ENCODE assay signal across 8 cellular contexts in genomic region chr2:189762551-189763298, GRCh38. TPM values are rescaled to one million over a fixed set of nuclear protein-coding genes. Genes with fewer than 3 reads are reported as not detected.
DNase-seq lines count a peak whose midpoint lies in the region; ATAC-seq and TF ChIP-seq lines count a peak whose summit lies in the region.

TSS of gene OSGEPL1 (minus strand) at chr2:189762792. CDS start at chr2:189761640, 1,152 bp downstream.

- H3K27me3 ChIP-seq in CD8-positive, alpha-beta T cell (ENCODE audit: insufficient read depth, low read length) = no peaks in the 10 kb centered on the region
- H3K27me3 ChIP-seq in ectodermal cell (ENCODE audit: control insufficient read depth, insufficient read depth, low read length, poor library complexity, severe bottlenecking) (no peaks in the 10 kb centered on the region), lower lobe of right lung (ENCODE audit: low read depth) (no peaks in the 10 kb centered on the region)

- TF ChIP-seq CTCF in CD8-positive, alpha-beta T cell (IDR thresholded peaks at IDR 0.05) = peak; percentile 52
- peak; percentile 36 for TF ChIP-seq CTCF in lower lobe of right lung (IDR thresholded peaks at IDR 0.05)

- intact Hi-C loops in CD8-positive, alpha-beta T cell (cut with DNase I, micrococcal nuclease) = loop anchor here (1.0 to 10.0 kb wide), 10 partner anchors 22 to 1120 kb away; partner anchors contain the start of genes ANKAR (in 2 of the 2), WDR75 (in 2 of the 2), ASNSD1 (in 1 of the 2) and GLS (in 1 of the 2)
- intact Hi-C loops in lower lobe of right lung (cut with DNase I) = no loop called here

- 0% methylated on average over 32 to 33 of the region's 33 CpGs for WGBS in ectodermal cell, 2 experiments

- no peaks in the 10 kb centered on the region for H3K27me3 Mint-ChIP-seq in CD8-positive, alpha-beta T cell (ENCODE audit: low read depth)
- H3K27me3 Mint-ChIP-seq in activated CD8-positive, alpha-beta T cell treated with anti-CD3 and anti-CD28 coated beads, Interleukin-2, amount 10 ng/mL, durations not matched to agents 7 days and 5 days (ENCODE audit: low read depth) = no peaks in the 10 kb centered on the region

- peak within 1 kb of the TSS; percentile 98 for H3K27ac Mint-ChIP-seq in CD8-positive, alpha-beta T cell
- H3K27ac Mint-ChIP-seq in activated CD8-positive, alpha-beta T cell treated with anti-CD3 and anti-CD28 coated beads, Interleukin-2, amount 10 ng/mL, durations not matched to agents 7 days and 5 days = peak within 1 kb of the TSS; percentile 98

- H3K4me3 Mint-ChIP-seq in CD8-positive, alpha-beta T cell = peak within 1 kb of the TSS; percentile 97
- peak within 1 kb of the TSS; percentile 93 for H3K4me3 Mint-ChIP-seq in activated CD8-positive, alpha-beta T cell treated with anti-CD3 and anti-CD28 coated beads, Interleukin-2, amount 10 ng/mL, durations not matched to agents 7 days and 5 days

- no peaks in the 10 kb centered on the region for H3K36me3 ChIP-seq in CD8-positive, alpha-beta T cell (ENCODE audit: insufficient read depth, low read length)
- H3K36me3 ChIP-seq in ectodermal cell (ENCODE audit: control insufficient read depth, insufficient read depth, low read length) (no peaks in the 10 kb centered on the region), lower lobe of right lung (peaks cover 7% of the 10 kb centered on the region)

- H3K27ac ChIP-seq in CD8-positive, alpha-beta T cell (ENCODE audit: low read depth, low read length) = peak within 1 kb of the TSS; percentile 88
- peak within 1 kb of the TSS; percentile 80 for H3K27ac ChIP-seq in ectodermal cell (ENCODE audit: insufficient read depth, low read depth, low read length, poor library complexity, severe bottlenecking)
- peak within 1 kb of the TSS; percentile 90 for H3K27ac ChIP-seq in lower lobe of right lung

- peaks cover 31% of the 10 kb centered on the region for H3K36me3 Mint-ChIP-seq in CD8-positive, alpha-beta T cell
- H3K36me3 Mint-ChIP-seq in activated CD8-positive, alpha-beta T cell treated with anti-CD3 and anti-CD28 coated beads, Interleukin-2, amount 10 ng/mL, durations not matched to agents 7 days and 5 days (ENCODE audit: low read depth) = peaks cover 19% of the 10 kb centered on the region

- ATAC-seq in CD8-positive, alpha-beta T cell = peak; percentile 92
- ATAC-seq in GM19452 (IDR thresholded peaks at IDR 0.05; ENCODE audit: unreplicated experiment) = peak; percentile 97
- ATAC-seq in activated CD8-positive, alpha-beta T cell treated with anti-CD3 and anti-CD28 coated beads, Interleukin-2, amount 10 ng/mL, durations not matched to agents 7 days and 5 days = peak; percentile 98
- ATAC-seq in lower lobe of right lung = peak; percentile 97 to 99

- H3K4me1 ChIP-seq in CD8-positive, alpha-beta T cell (ENCODE audit: insufficient read depth, low read length) = peaks cover 8% of the 10 kb centered on the region
- no peaks in the 10 kb centered on the region for H3K4me1 ChIP-seq in ectodermal cell (ENCODE audit: control insufficient read depth, insufficient read depth, low read length)
- peaks cover 14% of the 10 kb centered on the region for H3K4me1 ChIP-seq in lower lobe of right lung

- CTCF ChIA-PET in CD8-positive, alpha-beta T cell (lab: Charles Lee) = interaction anchor here (0.6 to 3.7 kb wide), 22 partner anchors 9 to 808 kb away, joined by 3 to 31 read pairs (median 4); partner anchors contain the start of genes ANKAR, ASNSD1, ORMDL1 and PMS1
- CTCF ChIA-PET in activated CD8-positive, alpha-beta T cell treated with anti-CD3 and anti-CD28 coated beads, Interleukin-2, amount 10 ng/mL, durations not matched to agents 7 days and 5 days (lab: Charles Lee) = interaction anchor here (0.6 to 5.7 kb wide), 36 partner anchors 10 to 1122 kb away, joined by 3 to 100 read pairs (median 3); partner anchors contain the start of genes ANKAR, ASNSD1, ORMDL1 and PMS1

- DNase-seq in CD8-positive, alpha-beta T cell = peak; percentile 84 to 97 (median 93)
- DNase-seq in HK-2 (ENCODE audit: unreplicated experiment) (peak; percentile 88), NCI-H82 treated with DMSO at 0.1 percent for 48 hours (lab: John Stamatoyannopoulos, UW; ENCODE audit: unreplicated experiment) (peak; percentile 98), lower lobe of right lung (peak; percentile 95)
- DNase-seq in activated CD8-positive, alpha-beta T cell treated with anti-CD3 and anti-CD28 coated beads, Interleukin-2, amount 10 ng/mL, durations not matched to agents 7 days and 5 days = peak; percentile 96
- DNase-seq in stimulated activated CD4-positive, alpha-beta T cell treated with anti-CD3 and anti-CD28 coated beads, TNF-alpha, amount 100 ng/mL, for 24 hours (ENCODE audit: low read depth in 3 of 3) = peak; percentile 87 to 90 (median 89)

- H3K4me3 ChIP-seq in CD8-positive, alpha-beta T cell (ENCODE audit: low read depth, low read length) = peak within 1 kb of the TSS; percentile 69
- peak within 1 kb of the TSS; percentile 89 for H3K4me3 ChIP-seq in ectodermal cell (ENCODE audit: insufficient read depth, low read depth, low read length)
- H3K4me3 ChIP-seq in lower lobe of right lung = peak within 1 kb of the TSS; percentile 95

- peaks cover 15% of the 10 kb centered on the region for H3K4me1 Mint-ChIP-seq in CD8-positive, alpha-beta T cell (ENCODE audit: low read depth)
- peaks cover 15% of the 10 kb centered on the region for H3K4me1 Mint-ChIP-seq in activated CD8-positive, alpha-beta T cell treated with anti-CD3 and anti-CD28 coated beads, Interleukin-2, amount 10 ng/mL, durations not matched to agents 7 days and 5 days (ENCODE audit: low read depth)

- H3K9me3 Mint-ChIP-seq in CD8-positive, alpha-beta T cell = no peaks in the 10 kb centered on the region
- no peaks in the 10 kb centered on the region for H3K9me3 Mint-ChIP-seq in activated CD8-positive, alpha-beta T cell treated with anti-CD3 and anti-CD28 coated beads, Interleukin-2, amount 10 ng/mL, durations not matched to agents 7 days and 5 days (ENCODE audit: insufficient read depth)

- H3K9me3 ChIP-seq in CD8-positive, alpha-beta T cell (ENCODE audit: low read length) = no peaks in the 10 kb centered on the region
- H3K9me3 ChIP-seq in ectodermal cell (ENCODE audit: control insufficient read depth, low read length) = no peaks in the 10 kb centered on the region
- H3K9me3 ChIP-seq in lower lobe of right lung = no peaks in the 10 kb centered on the region

- POLR2A ChIA-PET in CD8-positive, alpha-beta T cell (lab: Charles Lee) = interaction anchor here (0.6 to 4.0 kb wide), 24 partner anchors 8 to 1123 kb away, joined by 3 to 43 read pairs (median 6); partner anchors contain the start of genes ANKAR, ASNSD1, GLS and HIBCH
- POLR2A ChIA-PET in activated CD8-positive, alpha-beta T cell treated with anti-CD3 and anti-CD28 coated beads, Interleukin-2, amount 10 ng/mL, durations not matched to agents 7 days and 5 days (lab: Charles Lee) = interaction anchor here (0.6 to 2.3 kb wide), 23 partner anchors 11 to 788 kb away, joined by 3 to 22 read pairs (median 4); partner anchors contain the start of genes ASNSD1, COL3A1, NEMP2 and ORMDL1

RNA-seq across cellular contexts. Expression of gene OSGEPL1, which starts in this region (rescaled TPM):
- total RNA-seq in CD8-positive, alpha-beta T cell = 1 to 10 TPM; 3.6 to 3.9 TPM
- 1 to 10 TPM; 8.0 to 8.5 TPM for total RNA-seq in activated CD8-positive, alpha-beta T cell treated with anti-CD3 and anti-CD28 coated beads, Interleukin-2, amount 10 ng/mL, durations not matched to agents 7 days and 5 days
- polyA plus RNA-seq in ectodermal cell (2013, experiment 1 of 4) = 23.5 TPM
- polyA plus RNA-seq in ectodermal cell (2013, experiment 2 of 4) = 23.0 TPM
- polyA plus RNA-seq in ectodermal cell (2013, experiment 3 of 4) = 22.2 TPM
- polyA plus RNA-seq in ectodermal cell (2013, experiment 4 of 4) = 25.4 TPM
- total RNA-seq in lower lobe of right lung = 7.9 TPM

Comparison
In these comparisons a context has a peak if more than half of its experiments do, and no peak if none do; other contexts are left out.
1. Peak in every context shown above with its lines: DNase-seq, ATAC-seq, H3K4me3 ChIP-seq and H3K27ac ChIP-seq.